ENCODE assay signal across 8 cellular contexts in the genomic region with DNA sequence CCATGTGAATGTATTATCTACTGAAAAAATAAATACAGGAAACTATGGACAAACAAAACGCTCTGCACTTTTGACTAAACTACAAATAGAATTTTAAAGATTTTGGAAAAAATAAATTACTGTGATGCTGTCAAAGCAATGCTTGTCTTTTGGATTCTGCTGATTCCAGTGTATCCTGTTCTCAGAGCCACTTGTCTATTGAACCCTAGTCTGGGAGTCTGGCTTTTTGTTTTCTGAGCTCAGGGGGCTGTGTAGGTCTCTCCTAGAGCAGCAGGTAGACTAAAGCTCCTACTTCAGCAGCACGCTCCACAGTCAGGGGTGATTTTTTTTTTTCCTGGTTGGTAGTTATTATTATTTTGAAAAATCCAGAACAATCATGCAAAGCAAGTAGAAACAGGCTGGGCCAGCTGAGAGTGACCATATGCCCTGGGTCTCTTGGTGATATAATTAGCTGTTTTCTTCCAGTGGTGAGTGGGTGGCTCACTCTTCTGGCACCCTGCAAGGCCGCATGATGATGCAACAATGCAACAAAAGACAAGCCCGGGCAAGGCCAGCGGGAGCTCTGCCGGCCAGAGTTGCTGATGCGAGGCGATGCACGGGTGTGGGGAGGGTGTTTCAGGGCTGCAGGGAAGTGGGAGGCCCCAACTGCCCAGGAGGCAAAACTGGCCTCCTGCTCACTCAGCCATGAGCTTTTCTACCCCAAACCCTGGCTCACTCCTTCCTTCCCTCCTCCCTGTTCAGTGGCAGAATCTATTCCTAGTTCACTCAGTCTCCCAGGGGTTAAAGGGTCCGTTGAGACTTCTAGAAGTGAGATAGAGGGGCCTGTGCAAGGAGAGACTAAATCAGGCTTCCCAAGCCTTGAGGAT. TPM values are rescaled to one million over a fixed set of nuclear protein-coding genes. Genes with fewer than 3 reads are reported as not detected.
DNase-seq lines count a peak whose midpoint lies in the region; ATAC-seq and TF ChIP-seq lines count a peak whose summit lies in the region.

No MANE protein-coding gene starts in this region.

- CTCF ChIA-PET in activated CD4-positive, alpha-beta memory T cell treated with anti-CD3 and anti-CD28 coated beads for 36 hours (lab: Charles Lee) = interaction anchor here (0.8 kb wide), 1 partner anchor 57 kb away, joined by 3 read pairs; no protein-coding TSS in a partner anchor

- intact Hi-C loops in activated CD4-positive, alpha-beta memory T cell treated with anti-CD3 and anti-CD28 coated beads for 36 hours (cut with micrococcal nuclease) = no loop called here

- peak; percentile 64 for ATAC-seq in GM19043 (IDR thresholded peaks at IDR 0.05; ENCODE audit: low read depth, unreplicated experiment)
- peak; percentile 64 for ATAC-seq in HG03175 (IDR thresholded peaks at IDR 0.05; ENCODE audit: unreplicated experiment)
- peak; percentile 68 for ATAC-seq in stimulated activated naive B cell treated with anti-CD40 and anti-IgM and Interleukin-4, amounts not matched to agents 10 μg/mL and 1 μg/mL and 100 μg/mL, for 72 hours (replicated peaks)

- DNase-seq in Ammon's horn (ENCODE audit: low spot score) (peak; percentile 83), NCI-H345 treated with DMSO at 0.1 percent for 48 hours (lab: John Stamatoyannopoulos, UW; ENCODE audit: unreplicated experiment) (peak; percentile 87), brain microvascular endothelial cell (peak; percentile 93), islet precursor cell (peak; percentile 97)
- DNase-seq in stimulated activated naive B cell treated with anti-CD40 and anti-IgM and Interleukin-4, amounts not matched to agents 10 μg/mL and 1 μg/mL and 100 μg/mL, for 72 hours = peak; percentile 26
- no peak for DNase-seq in activated CD4-positive, alpha-beta memory T cell treated with anti-CD3 and anti-CD28 coated beads for 36 hours

- peak overlapping the region in 1 of 2 donors; percentile 49 for H3K4me3 Mint-ChIP-seq in stimulated activated naive B cell treated with anti-CD40 and anti-IgM and Interleukin-4, amounts not matched to agents 10 μg/mL and 1 μg/mL and 100 μg/mL, for 72 hours
- no peak overlapping the region for H3K4me3 Mint-ChIP-seq in activated CD4-positive, alpha-beta memory T cell treated with anti-CD3 and anti-CD28 coated beads for 36 hours

- H3K4me1 Mint-ChIP-seq in stimulated activated naive B cell treated with anti-CD40 and anti-IgM and Interleukin-4, amounts not matched to agents 10 μg/mL and 1 μg/mL and 100 μg/mL, for 72 hours = peaks cover 30 to 51% of the 10 kb centered on the region in 2 donors
- H3K4me1 Mint-ChIP-seq in activated CD4-positive, alpha-beta memory T cell treated with anti-CD3 and anti-CD28 coated beads for 36 hours (ENCODE audit: low read depth) = peaks cover 11% of the 10 kb centered on the region

- POLR2A ChIA-PET in activated CD4-positive, alpha-beta memory T cell treated with anti-CD3 and anti-CD28 coated beads for 36 hours (lab: Charles Lee) = no interaction called here

- H3K27me3 Mint-ChIP-seq in stimulated activated naive B cell treated with anti-CD40 and anti-IgM and Interleukin-4, amounts not matched to agents 10 μg/mL and 1 μg/mL and 100 μg/mL, for 72 hours = peaks cover 0 to 5% of the 10 kb centered on the region in 2 donors
- peaks cover 2% of the 10 kb centered on the region for H3K27me3 Mint-ChIP-seq in activated CD4-positive, alpha-beta memory T cell treated with anti-CD3 and anti-CD28 coated beads for 36 hours

- H3K36me3 Mint-ChIP-seq in stimulated activated naive B cell treated with anti-CD40 and anti-IgM and Interleukin-4, amounts not matched to agents 10 μg/mL and 1 μg/mL and 100 μg/mL, for 72 hours = no peaks in the 10 kb centered on the region
- H3K36me3 Mint-ChIP-seq in activated CD4-positive, alpha-beta memory T cell treated with anti-CD3 and anti-CD28 coated beads for 36 hours = no peaks in the 10 kb centered on the region

- H3K9me3 Mint-ChIP-seq in stimulated activated naive B cell treated with anti-CD40 and anti-IgM and Interleukin-4, amounts not matched to agents 10 μg/mL and 1 μg/mL and 100 μg/mL, for 72 hours = no peaks in the 10 kb centered on the region
- no peaks in the 10 kb centered on the region for H3K9me3 Mint-ChIP-seq in activated CD4-positive, alpha-beta memory T cell treated with anti-CD3 and anti-CD28 coated beads for 36 hours

- peak overlapping the region; percentile 46 for H3K27ac ChIP-seq in brain microvascular endothelial cell

- in situ Hi-C loops in brain microvascular endothelial cell (cut with HindIII; ENCODE audit: low pct_ligation_motif_present, low sequenced_read_pairs) = no loop called here

- H3K27me3 ChIP-seq in brain microvascular endothelial cell (replicated peaks) = no peaks in the 10 kb centered on the region

- H3K4me3 ChIP-seq in brain microvascular endothelial cell (ENCODE audit: low read depth, low read length) = no peak overlapping the region

- H3K27ac Mint-ChIP-seq in stimulated activated naive B cell treated with anti-CD40 and anti-IgM and Interleukin-4, amounts not matched to agents 10 μg/mL and 1 μg/mL and 100 μg/mL, for 72 hours = no peak overlapping the region
- H3K27ac Mint-ChIP-seq in activated CD4-positive, alpha-beta memory T cell treated with anti-CD3 and anti-CD28 coated beads for 36 hours = no peak overlapping the region

- TF ChIP-seq CTCF in brain microvascular endothelial cell (IDR thresholded peaks at IDR 0.05; ENCODE audit: low read depth, low read length, missing control alignments) = no peak

- H3K36me3 ChIP-seq in brain microvascular endothelial cell (replicated peaks) = no peaks in the 10 kb centered on the region

RNA-seq across cellular contexts. Expression of a gene that starts 11.6 kb away (rescaled TPM):
- 10 to 100 TPM; 64.2 to 66.7 TPM for total RNA-seq in activated CD4-positive, alpha-beta memory T cell treated with anti-CD3 and anti-CD28 coated beads for 36 hours

RNA-seq across cellular contexts. Expression of a gene that starts 30.7 kb away (rescaled TPM):
- under 1 TPM; 0.05 TPM for total RNA-seq in activated CD4-positive, alpha-beta memory T cell treated with anti-CD3 and anti-CD28 coated beads for 36 hours
